19 cellular contexts compared by ENCODE assay signal in genomic region chr15:96869122-96869521, GRCh38.
DNase-seq lines count a peak whose midpoint lies in the region; TF ChIP-seq lines count a peak whose summit lies in the region.
"Had no signal": no experiment of that assay in that cellular context is flagged by ENCODE, and none has a peak within 500 bp of the region (broad histone marks: within the 10 kb centered on the region; RNA-seq: fewer than 3 reads in every experiment).

No MANE protein-coding gene starts in this region.

- H3K9me3 ChIP-seq in esophagus squamous epithelium, result peaks cover 0 to 11% (median 6%) of the 10 kb centered on the region in 3 donors
- H3K9me3 ChIP-seq: HAP-1, SJSA1 had no signal

- TF ChIP-seq POLR2A in esophagus squamous epithelium (IDR thresholded peaks at IDR 0.05), result no peak

- DNase-seq in Daoy (ENCODE audit: low read depth), result peak; percentile 58
- peak; percentile 51 for DNase-seq in NCI-H226
- peak; percentile 27 for DNase-seq in dermis blood vessel endothelial cell
- peak; percentile 33 to 47 for DNase-seq in lung microvascular endothelial cell (ENCODE audit: low read depth in 2 of 2)
- DNase-seq in globus pallidus (ENCODE audit: low spot score), result no peak
- DNase-seq in esophagus squamous epithelium (lab: John Stamatoyannopoulos, UW), result no peak
- DNase-seq in SHP77 (lab: John Stamatoyannopoulos, UW), result no peak
- DNase-seq: ACHN; C1 segment of cervical spinal cord; CD8-positive, alpha-beta memory T cell; DMS79 treated with DMSO at 0.1 percent for 48 hours; GDM1; NCI-H1417; NCI-H187; NCI-H2227 treated with DMSO at 0.1 percent for 48 hours; NCI-H524; PC-9 had no signal

- H3K4me1 ChIP-seq in esophagus squamous epithelium, result no peaks in the 10 kb centered on the region
- H3K4me1 ChIP-seq: HAP-1, SJSA1 had no signal

- WGBS in esophagus squamous epithelium, 2 donors, result 88 to 93% methylated on average over 1 of the region's 1 CpG

- no peak overlapping the region for H3K27ac ChIP-seq in esophagus squamous epithelium
- H3K27ac ChIP-seq: PC-9, SJSA1 had no signal

- no peaks in the 10 kb centered on the region for H3K36me3 ChIP-seq in esophagus squamous epithelium
- H3K36me3 ChIP-seq: HAP-1, SJSA1 had no signal

- intact Hi-C loops in esophagus squamous epithelium (cut with DNase I), result no loop called here

- H3K27me3 ChIP-seq in esophagus squamous epithelium, result no peaks in the 10 kb centered on the region
- H3K27me3 ChIP-seq: SJSA1 had no signal

- TF ChIP-seq CTCF in esophagus squamous epithelium (IDR thresholded peaks at IDR 0.05), result no peak

- no peak overlapping the region for H3K4me3 ChIP-seq in esophagus squamous epithelium
- H3K4me3 ChIP-seq: HAP-1, PC-9, SJSA1 had no signal

Comparison
In these comparisons a context has a peak if more than half of its experiments do, and no peak if none do; other contexts are left out.
1. DNase-seq: peak in Daoy (single experiment), NCI-H226 (single experiment), dermis blood vessel endothelial cell (single experiment) and lung microvascular endothelial cell (2 of 2); none in globus pallidus (single experiment), esophagus squamous epithelium (single experiment) and SHP77 (0 of 2).